18 cellular contexts compared by ENCODE assay signal in the genomic region with DNA sequence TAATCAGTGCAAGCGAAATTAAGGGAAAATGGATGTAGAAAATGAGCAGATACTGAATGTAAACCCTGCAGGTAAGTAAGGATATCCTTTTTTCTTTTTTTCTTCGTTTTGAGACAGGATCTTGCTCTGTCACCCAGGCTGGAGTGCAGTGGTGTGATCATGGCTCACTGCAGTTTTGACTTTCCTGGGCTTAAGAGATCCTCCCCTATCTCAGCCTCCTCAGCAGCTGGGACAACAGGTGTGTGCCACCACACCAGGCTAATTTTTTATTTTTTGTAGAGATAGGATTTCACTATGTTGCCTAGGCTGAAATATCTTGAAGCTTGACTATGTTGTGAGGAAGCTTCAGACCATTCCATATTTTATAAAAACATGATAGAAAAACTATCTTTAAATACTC. TPM values are rescaled to one million over a fixed set of nuclear protein-coding genes. Genes with fewer than 3 reads are reported as not detected.
DNase-seq lines count a peak whose midpoint lies in the region; ATAC-seq, FAIRE-seq and TF ChIP-seq lines count a peak whose summit lies in the region.
"Had no signal": no experiment of that assay in that cellular context is flagged by ENCODE, and none has a peak within 500 bp of the region (broad histone marks: within the 10 kb centered on the region; RNA-seq: fewer than 3 reads in every experiment).

No MANE protein-coding gene starts in this region.

- POLR2A ChIA-PET in CD4-positive, alpha-beta T cell (lab: Charles Lee), result interaction anchor here (0.6 to 2.1 kb wide), 8 partner anchors 9 to 73 kb away, joined by 3 to 8 read pairs (median 4); no protein-coding TSS in a partner anchor

- TF ChIP-seq POLR2A in uterus (IDR thresholded peaks at IDR 0.05), result no peak

- CTCF ChIA-PET in CD4-positive, alpha-beta T cell (lab: Charles Lee), result interaction anchor here (2.2 kb wide), 1 partner anchor 18 kb away, joined by 6 read pairs; no protein-coding TSS in a partner anchor

- H3K27me3 Mint-ChIP-seq in CD4-positive, alpha-beta T cell, result no peaks in the 10 kb centered on the region
- H3K27me3 Mint-ChIP-seq in activated naive CD8-positive, alpha-beta T cell treated with anti-CD3 and anti-CD28 coated beads for 36 hours, result no peaks in the 10 kb centered on the region
- H3K27me3 Mint-ChIP-seq in natural killer cell (ENCODE audit: low read depth in 2 of 2), result no peaks in the 10 kb centered on the region
- H3K27me3 Mint-ChIP-seq: activated CD4-positive, alpha-beta T cell treated with anti-CD3 and anti-CD28 coated beads for 36 hours; activated naive CD8-positive, alpha-beta T cell treated with anti-CD3 and anti-CD28 coated beads, Interleukin-2, amount 10 ng/mL, durations not matched to agents 7 days and 5 days had no signal

- no peaks in the 10 kb centered on the region for H3K9me3 Mint-ChIP-seq in CD4-positive, alpha-beta T cell
- H3K9me3 Mint-ChIP-seq in activated naive CD8-positive, alpha-beta T cell treated with anti-CD3 and anti-CD28 coated beads for 36 hours, result no peaks in the 10 kb centered on the region
- H3K9me3 Mint-ChIP-seq in natural killer cell, result no peaks in the 10 kb centered on the region
- H3K9me3 Mint-ChIP-seq: activated naive CD8-positive, alpha-beta T cell treated with anti-CD3 and anti-CD28 coated beads, Interleukin-2, amount 10 ng/mL, durations not matched to agents 7 days and 5 days had no signal

- FAIRE-seq in GM19239 (lab: Jason Lieb, UNC), result peak; percentile 40

- H3K4me3 Mint-ChIP-seq in CD4-positive, alpha-beta T cell, result peak overlapping the region; percentile 39
- H3K4me3 Mint-ChIP-seq in activated naive CD8-positive, alpha-beta T cell treated with anti-CD3 and anti-CD28 coated beads for 36 hours, result peak overlapping the region; percentile 44
- peak overlapping the region; percentile 13 for H3K4me3 Mint-ChIP-seq in natural killer cell
- H3K4me3 Mint-ChIP-seq: activated CD4-positive, alpha-beta T cell treated with anti-CD3 and anti-CD28 coated beads for 36 hours; activated naive CD8-positive, alpha-beta T cell treated with anti-CD3 and anti-CD28 coated beads, Interleukin-2, amount 10 ng/mL, durations not matched to agents 7 days and 5 days had no signal

- H3K27ac Mint-ChIP-seq in CD4-positive, alpha-beta T cell, result peak overlapping the region; percentile 47
- peak overlapping the region; percentile 58 for H3K27ac Mint-ChIP-seq in activated naive CD8-positive, alpha-beta T cell treated with anti-CD3 and anti-CD28 coated beads for 36 hours
- peak overlapping the region in 1 of 2 donors; percentile 60 for H3K27ac Mint-ChIP-seq in natural killer cell
- H3K27ac Mint-ChIP-seq: activated CD4-positive, alpha-beta T cell treated with anti-CD3 and anti-CD28 coated beads for 36 hours; activated naive CD8-positive, alpha-beta T cell treated with anti-CD3 and anti-CD28 coated beads, Interleukin-2, amount 10 ng/mL, durations not matched to agents 7 days and 5 days had no signal

- no peaks in the 10 kb centered on the region for H3K27me3 ChIP-seq in CD4-positive, alpha-beta T cell (ENCODE audit: control insufficient read depth, insufficient read depth, low read length)
- H3K27me3 ChIP-seq in uterus, result no peaks in the 10 kb centered on the region
- no peaks in the 10 kb centered on the region for H3K27me3 ChIP-seq in left ventricle myocardium inferior (ENCODE audit: low read depth)
- H3K27me3 ChIP-seq: right lobe of liver had no signal

- no peak for ATAC-seq in CD4-positive, alpha-beta T cell (ENCODE audit: poor library complexity)
- ATAC-seq in natural killer cell, result no peak
- ATAC-seq: activated CD4-positive, alpha-beta T cell treated with anti-CD3 and anti-CD28 coated beads for 36 hours; HCT116; left colon; Panc1; right lobe of liver had no signal

- DNase-seq in CD4-positive, alpha-beta T cell, result no peak
- DNase-seq in GM19239 (ENCODE audit: insufficient read length, low spot score) (no peak), natural killer cell (no peak), NCI-H748 (lab: John Stamatoyannopoulos, UW; ENCODE audit: unreplicated experiment) (no peak), DMS153 treated with DMSO at 0.1 percent for 48 hours (lab: John Stamatoyannopoulos, UW; ENCODE audit: unreplicated experiment) (no peak), uterus (no peak), left ventricle myocardium inferior (no peak)
- DNase-seq in activated naive CD8-positive, alpha-beta T cell treated with anti-CD3 and anti-CD28 coated beads for 36 hours, result no peak
- DNase-seq: activated CD4-positive, alpha-beta T cell treated with anti-CD3 and anti-CD28 coated beads for 36 hours; activated naive CD8-positive, alpha-beta T cell treated with anti-CD3 and anti-CD28 coated beads, Interleukin-2, amount 10 ng/mL, durations not matched to agents 7 days and 5 days; Calu3; left colon; nucleus accumbens; right lobe of liver; stimulated activated CD4-positive, alpha-beta T cell treated with anti-CD3 and anti-CD28 coated beads, Interleukin-1b, Interleukin-23, amount 100 ng/mL, for 48 hours had no signal

- no peak overlapping the region for H3K27ac ChIP-seq in CD4-positive, alpha-beta T cell (ENCODE audit: low read depth, low read length)
- H3K27ac ChIP-seq in uterus (peak overlapping the region in 1 of 2 donors; percentile 99), left ventricle myocardium inferior (replicated peaks) (no peak overlapping the region)
- H3K27ac ChIP-seq: right lobe of liver, SK-N-MC had no signal

- H3K4me3 ChIP-seq in uterus (peak overlapping the region in 1 of 2 donors; percentile 6), left ventricle myocardium inferior (no peak overlapping the region)
- H3K4me3 ChIP-seq: right lobe of liver, SK-N-MC had no signal

- H3K36me3 ChIP-seq in uterus (no peaks in the 10 kb centered on the region), left ventricle myocardium inferior (peaks cover 18% of the 10 kb centered on the region)

- intact Hi-C loops in CD4-positive, alpha-beta T cell (cut with DNase I, micrococcal nuclease), result loop anchor here in 1 of 2 experiments (2.0 kb wide), 1 partner anchor 17 kb away; no protein-coding TSS in a partner anchor
- intact Hi-C loops in natural killer cell (cut with micrococcal nuclease), result no loop called here
- intact Hi-C loops in uterus (cut with DNase I; ENCODE audit: low total_unique reads), result loop anchor here (10.0 kb wide), 1 partner anchor 51 kb away; no protein-coding TSS in a partner anchor
- intact Hi-C loops in left ventricle myocardium inferior (cut with micrococcal nuclease), result no loop called here

- no peak for TF ChIP-seq CTCF in CD4-positive, alpha-beta T cell (IDR thresholded peaks at IDR 0.05)
- TF ChIP-seq CTCF in natural killer cell (IDR thresholded peaks at IDR 0.05) (no peak), uterus (IDR thresholded peaks at IDR 0.05) (no peak), left ventricle myocardium inferior (IDR thresholded peaks at IDR 0.05; ENCODE audit: borderline replicate concordance) (no peak)

- peaks cover 0 to 10% of the 10 kb centered on the region in 2 donors for H3K4me1 ChIP-seq in uterus
- peaks cover 80% of the 10 kb centered on the region for H3K4me1 ChIP-seq in left ventricle myocardium inferior

- peaks cover 82% of the 10 kb centered on the region for H3K4me1 Mint-ChIP-seq in CD4-positive, alpha-beta T cell (ENCODE audit: low read depth)
- H3K4me1 Mint-ChIP-seq in activated naive CD8-positive, alpha-beta T cell treated with anti-CD3 and anti-CD28 coated beads for 36 hours, result peaks cover 55% of the 10 kb centered on the region
- peaks cover 31 to 53% of the 10 kb centered on the region in 2 donors for H3K4me1 Mint-ChIP-seq in natural killer cell

- H3K9me3 ChIP-seq in CD4-positive, alpha-beta T cell (ENCODE audit: control insufficient read depth, low read length), result no peaks in the 10 kb centered on the region
- H3K9me3 ChIP-seq in uterus, result no peaks in the 10 kb centered on the region
- no peaks in the 10 kb centered on the region for H3K9me3 ChIP-seq in left ventricle myocardium inferior (replicated peaks)
- H3K9me3 ChIP-seq: right lobe of liver had no signal

- peaks cover 75% of the 10 kb centered on the region for H3K36me3 Mint-ChIP-seq in CD4-positive, alpha-beta T cell (ENCODE audit: low read depth)
- H3K36me3 Mint-ChIP-seq in activated naive CD8-positive, alpha-beta T cell treated with anti-CD3 and anti-CD28 coated beads for 36 hours, result peaks cover 26% of the 10 kb centered on the region
- peaks cover 2% of the 10 kb centered on the region for H3K36me3 Mint-ChIP-seq in natural killer cell

RNA-seq across cellular contexts. Expression of gene PDCD4, which starts 4.3 kb away (rescaled TPM):
- total RNA-seq in CD4-positive, alpha-beta T cell, result 100 to 1,000 TPM; 352 to 358 TPM
- 100 to 1,000 TPM; 125 TPM for total RNA-seq in activated naive CD8-positive, alpha-beta T cell treated with anti-CD3 and anti-CD28 coated beads for 36 hours
- total RNA-seq in natural killer cell (100 to 1,000 TPM; 199 to 241 (median 222) TPM), uterus (100 to 1,000 TPM in 3 of 4 donors, 10 to 100 TPM in 1; 17.4 to 157 (median 138) TPM), left ventricle myocardium inferior (86.5 TPM)

RNA-seq across cellular contexts. Expression of gene BBIP1, which starts 43.0 kb away (rescaled TPM):
- total RNA-seq in CD4-positive, alpha-beta T cell, result 10 to 100 TPM; 17.1 to 21.9 TPM
- total RNA-seq in activated naive CD8-positive, alpha-beta T cell treated with anti-CD3 and anti-CD28 coated beads for 36 hours, result 10 to 100 TPM; 35.6 to 37.1 TPM
- total RNA-seq in natural killer cell (10 to 100 TPM; 27.2 to 58.6 (median 27.7) TPM), uterus (10 to 100 TPM in 3 of 4 donors, 1 to 10 TPM in 1; 10.0 to 36.4 (median 29.4) TPM), left ventricle myocardium inferior (25.1 TPM)

RNA-seq across cellular contexts. Expression of gene SHOC2, which starts 43.4 kb away (rescaled TPM):
- 10 to 100 TPM; 65.9 to 66.9 TPM for total RNA-seq in CD4-positive, alpha-beta T cell
- total RNA-seq in activated naive CD8-positive, alpha-beta T cell treated with anti-CD3 and anti-CD28 coated beads for 36 hours, result 10 to 100 TPM; 45.1 to 46.1 TPM
- total RNA-seq in natural killer cell (10 to 100 TPM; 81.8 to 87.6 (median 85.7) TPM), uterus (100 to 1,000 TPM in 2 of 4 donors, 10 to 100 TPM in 2; 21.3 to 114 (median 92.5) TPM), left ventricle myocardium inferior (47.9 TPM)
